In genomic region chr7:156109076-156109475, GRCh38 we compare ENCODE assay signal across 27 cellular contexts.
DNase-seq lines count a peak whose midpoint lies in the region; ATAC-seq and TF ChIP-seq lines count a peak whose summit lies in the region.
"Had no signal": no experiment of that assay in that cellular context is flagged by ENCODE, and none has a peak within 500 bp of the region (broad histone marks: within the 10 kb centered on the region; RNA-seq: fewer than 3 reads in every experiment).

No MANE protein-coding gene starts in this region.

- no peak for TF ChIP-seq CTCF in osteocyte (IDR thresholded peaks at IDR 0.05)

- H3K4me3 Mint-ChIP-seq in osteocyte (ENCODE audit: unreplicated experiment) = no peak overlapping the region
- H3K4me3 Mint-ChIP-seq in stimulated activated effector memory CD8-positive, alpha-beta T cell treated with anti-CD3 and anti-CD28 coated beads, Interleukin-12 subunit alpha, Interleukin-12 subunit beta, amount 100 ng/mL, for 72 hours = no peak overlapping the region
- H3K4me3 Mint-ChIP-seq: B cell; CD14-positive monocyte; CD4-positive, alpha-beta memory T cell; CD4-positive, alpha-beta T cell; CD4-positive, CD25-positive, alpha-beta regulatory T cell; CD8-positive, alpha-beta memory T cell; CD8-positive, alpha-beta T cell had no signal

- H3K4me1 Mint-ChIP-seq in osteocyte (ENCODE audit: unreplicated experiment) = no peaks in the 10 kb centered on the region
- H3K4me1 Mint-ChIP-seq in stimulated activated effector memory CD8-positive, alpha-beta T cell treated with anti-CD3 and anti-CD28 coated beads, Interleukin-12 subunit alpha, Interleukin-12 subunit beta, amount 100 ng/mL, for 72 hours = no peaks in the 10 kb centered on the region
- H3K4me1 Mint-ChIP-seq: B cell; CD14-positive monocyte; CD4-positive, alpha-beta memory T cell; CD4-positive, CD25-positive, alpha-beta regulatory T cell; CD8-positive, alpha-beta memory T cell had no signal

- no peak overlapping the region for H3K27ac Mint-ChIP-seq in osteocyte (ENCODE audit: unreplicated experiment)
- H3K27ac Mint-ChIP-seq in stimulated activated effector memory CD8-positive, alpha-beta T cell treated with anti-CD3 and anti-CD28 coated beads, Interleukin-12 subunit alpha, Interleukin-12 subunit beta, amount 100 ng/mL, for 72 hours = no peak overlapping the region
- H3K27ac Mint-ChIP-seq: B cell; CD14-positive monocyte; CD4-positive, alpha-beta memory T cell; CD4-positive, alpha-beta T cell; CD4-positive, CD25-positive, alpha-beta regulatory T cell; CD8-positive, alpha-beta memory T cell; CD8-positive, alpha-beta T cell had no signal

- peak; percentile 8 for ATAC-seq in stimulated activated effector memory CD8-positive, alpha-beta T cell treated with anti-CD3 and anti-CD28 coated beads, Interleukin-12 subunit alpha, Interleukin-12 subunit beta, amount 100 ng/mL, for 72 hours
- ATAC-seq: A549; CD8-positive, alpha-beta T cell had no signal

- H3K9me3 Mint-ChIP-seq in osteocyte (ENCODE audit: unreplicated experiment) = peaks cover 10% of the 10 kb centered on the region
- no peaks in the 10 kb centered on the region for H3K9me3 Mint-ChIP-seq in stimulated activated effector memory CD8-positive, alpha-beta T cell treated with anti-CD3 and anti-CD28 coated beads, Interleukin-12 subunit alpha, Interleukin-12 subunit beta, amount 100 ng/mL, for 72 hours
- H3K9me3 Mint-ChIP-seq: CD4-positive, alpha-beta T cell; CD8-positive, alpha-beta T cell had no signal

- DNase-seq in osteocyte (ENCODE audit: extremely low spot score, unreplicated experiment) = peak; percentile 63
- no peak for DNase-seq in stimulated activated effector memory CD8-positive, alpha-beta T cell treated with anti-CD3 and anti-CD28 coated beads, Interleukin-12 subunit alpha, Interleukin-12 subunit beta, amount 100 ng/mL, for 72 hours (ENCODE audit: low spot score in 2 of 2)
- DNase-seq in stimulated activated CD4-positive, alpha-beta T cell treated with anti-CD3 and anti-CD28 coated beads, Interleukin-4, amount 100 ng/mL, for 24 hours = no peak
- DNase-seq in inferior parietal cortex (ENCODE audit: extremely low spot score) = no peak
- DNase-seq: 8988T; ACHN; AML-193; BE2C; C1 segment of cervical spinal cord; Caco-2; Calu3; CD4-positive, alpha-beta memory T cell; CD4-positive, alpha-beta T cell; CD4-positive, CD25-positive, alpha-beta regulatory T cell; CD8-positive, alpha-beta memory T cell; CD8-positive, alpha-beta T cell; COR-L47; DMS 273 treated with DMSO at 0.1 percent for 48 hours; DMS153; DMS53; DMS79; DMS79 treated with DMSO at 0.1 percent for 48 hours; DND-41; EL had no signal

- no peaks in the 10 kb centered on the region for H3K36me3 Mint-ChIP-seq in osteocyte (ENCODE audit: unreplicated experiment)
- no peaks in the 10 kb centered on the region for H3K36me3 Mint-ChIP-seq in stimulated activated effector memory CD8-positive, alpha-beta T cell treated with anti-CD3 and anti-CD28 coated beads, Interleukin-12 subunit alpha, Interleukin-12 subunit beta, amount 100 ng/mL, for 72 hours
- H3K36me3 Mint-ChIP-seq: CD14-positive monocyte; CD4-positive, alpha-beta memory T cell; CD4-positive, CD25-positive, alpha-beta regulatory T cell; CD8-positive, alpha-beta memory T cell; CD8-positive, alpha-beta T cell had no signal

- no peaks in the 10 kb centered on the region for H3K27me3 Mint-ChIP-seq in osteocyte (ENCODE audit: unreplicated experiment)
- H3K27me3 Mint-ChIP-seq: B cell; CD4-positive, alpha-beta T cell had no signal
